In genomic region chr11:94924074-94925031, GRCh38 we compare ENCODE assay signal across 11 cellular contexts. TPM values are rescaled to one million over a fixed set of nuclear protein-coding genes. Genes with fewer than 3 reads are reported as not detected.
DNase-seq lines count a peak whose midpoint lies in the region; ATAC-seq and TF ChIP-seq lines count a peak whose summit lies in the region.
"Had no signal": no experiment of that assay in that cellular context is flagged by ENCODE, and none has a peak within 500 bp of the region (broad histone marks: within the 10 kb centered on the region; RNA-seq: fewer than 3 reads in every experiment).

No MANE protein-coding gene starts in this region.

- peak in 1 of 7 experiments; percentile 60 for DNase-seq in CD8-positive, alpha-beta T cell
- peak; percentile 17 for DNase-seq in dermis blood vessel endothelial cell
- DNase-seq in neural progenitor cell (ENCODE audit: low spot score) = no peak
- no peak for DNase-seq in GM19240 (ENCODE audit: insufficient read length, low spot score)
- DNase-seq in NCI-H187 (lab: John Stamatoyannopoulos, UW) = no peak
- DNase-seq: adrenal gland; effector CD8-positive, alpha-beta T cell; NCI-H2171 had no signal

- ATAC-seq in CD8-positive, alpha-beta T cell = peak; percentile 79
- no peak for ATAC-seq in GM19035 (IDR thresholded peaks at IDR 0.05; ENCODE audit: unreplicated experiment)

- H3K27ac Mint-ChIP-seq in CD8-positive, alpha-beta T cell = peak overlapping the region; percentile 94
- peak overlapping the region; percentile 25 for H3K27ac Mint-ChIP-seq in neural progenitor cell

- no peaks in the 10 kb centered on the region for H3K36me3 ChIP-seq in CD8-positive, alpha-beta T cell (ENCODE audit: insufficient read depth, low read length)
- H3K36me3 ChIP-seq in Loucy (ENCODE audit: insufficient read depth, low read length) (no peaks in the 10 kb centered on the region), neural progenitor cell (no peaks in the 10 kb centered on the region)
- H3K36me3 ChIP-seq: adrenal gland had no signal

- H3F3A ChIP-seq in Loucy (ENCODE audit: low read depth) (peaks cover 9% of the 10 kb centered on the region; the same call in 1 of the 2 replicates), neural progenitor cell (ENCODE audit: low read depth) (no peaks in the 10 kb centered on the region)

- POLR2A ChIA-PET in CD8-positive, alpha-beta T cell (lab: Charles Lee) = interaction anchor here (0.6 to 1.9 kb wide), 7 partner anchors 10 to 867 kb away, joined by 3 to 19 read pairs (median 4); partner anchors contain the start of genes CWC15, KDM4D and SRSF8

- H3K4me2 ChIP-seq in Loucy (ENCODE audit: low read depth, low read length, poor library complexity, severe bottlenecking) = peak overlapping the region; percentile 43
- H3K4me2 ChIP-seq in neural progenitor cell = no peak overlapping the region

- H2AFZ ChIP-seq in Loucy (ENCODE audit: low read length) = peak overlapping the region; percentile 44
- H2AFZ ChIP-seq in neural progenitor cell (replicated peaks) = no peak overlapping the region

- H3K27ac ChIP-seq in CD8-positive, alpha-beta T cell (ENCODE audit: low read depth, low read length) = peak overlapping the region; percentile 17
- H3K27ac ChIP-seq in neural progenitor cell = no peak overlapping the region

- H3K9me2 ChIP-seq in Loucy (replicated peaks; ENCODE audit: low read depth, low read length) = no peaks in the 10 kb centered on the region

- H3K9ac ChIP-seq in Loucy (ENCODE audit: low read depth, low read length, poor library complexity, severe bottlenecking) (no peak overlapping the region), neural progenitor cell (no peak overlapping the region)

- CTCF ChIA-PET in CD8-positive, alpha-beta T cell (lab: Charles Lee) = interaction anchor here (1.1 to 1.4 kb wide), 2 partner anchors 10 to 50 kb away, joined by 3 to 4 read pairs; partner anchors contain the start of genes CWC15 and KDM4D

- H3K79me2 ChIP-seq in Loucy (ENCODE audit: insufficient read depth, low read length) = no peaks in the 10 kb centered on the region
- no peaks in the 10 kb centered on the region for H3K79me2 ChIP-seq in neural progenitor cell (ENCODE audit: low read depth)

- no peaks in the 10 kb centered on the region for H3K9me3 ChIP-seq in CD8-positive, alpha-beta T cell (ENCODE audit: low read length)
- no peaks in the 10 kb centered on the region for H3K9me3 ChIP-seq in Loucy (ENCODE audit: insufficient read depth, low read depth, low read length)
- H3K9me3 ChIP-seq in neural progenitor cell (ENCODE audit: low read depth) = no peaks in the 10 kb centered on the region
- H3K9me3 ChIP-seq: adrenal gland had no signal

- H3K4me3 Mint-ChIP-seq in CD8-positive, alpha-beta T cell = peak overlapping the region; percentile 63
- no peak overlapping the region for H3K4me3 Mint-ChIP-seq in neural progenitor cell

- H3K27me3 Mint-ChIP-seq in CD8-positive, alpha-beta T cell (ENCODE audit: low read depth) = peaks cover 2% of the 10 kb centered on the region
- H3K27me3 Mint-ChIP-seq in neural progenitor cell (ENCODE audit: insufficient read depth, low read depth) = peaks cover 4% of the 10 kb centered on the region

- intact Hi-C loops in CD8-positive, alpha-beta T cell (cut with DNase I, micrococcal nuclease) = loop anchor here in 1 of 2 experiments (2.0 kb wide), 1 partner anchor 48 kb away; the partner anchor contains the start of genes CWC15 and KDM4D

- H4K20me1 ChIP-seq in Loucy (ENCODE audit: insufficient read depth, low read length, poor library complexity, severe bottlenecking) (no peaks in the 10 kb centered on the region), neural progenitor cell (ENCODE audit: low read depth) (no peaks in the 10 kb centered on the region)

- peaks cover 10% of the 10 kb centered on the region for H3K9me3 Mint-ChIP-seq in CD8-positive, alpha-beta T cell
- no peaks in the 10 kb centered on the region for H3K9me3 Mint-ChIP-seq in neural progenitor cell

- no peaks in the 10 kb centered on the region for H3K36me3 Mint-ChIP-seq in CD8-positive, alpha-beta T cell
- no peaks in the 10 kb centered on the region for H3K36me3 Mint-ChIP-seq in neural progenitor cell

- peaks cover 58% of the 10 kb centered on the region for H3K4me1 Mint-ChIP-seq in CD8-positive, alpha-beta T cell (ENCODE audit: low read depth)
- H3K4me1 Mint-ChIP-seq in neural progenitor cell = peaks cover 66% of the 10 kb centered on the region

- no peak for TF ChIP-seq CTCF in CD8-positive, alpha-beta T cell (IDR thresholded peaks at IDR 0.05)
- no peak for TF ChIP-seq CTCF in Loucy (conservative IDR thresholded peaks at IDR 0.05; ENCODE audit: low read length)
- no peak for TF ChIP-seq CTCF in neural progenitor cell (IDR thresholded peaks at IDR 0.05)

- peaks cover 37% of the 10 kb centered on the region for H3K4me1 ChIP-seq in CD8-positive, alpha-beta T cell (ENCODE audit: insufficient read depth, low read length)
- H3K4me1 ChIP-seq in Loucy (ENCODE audit: insufficient read depth, low read length, poor library complexity, severe bottlenecking) (peaks cover 55% of the 10 kb centered on the region), neural progenitor cell (peaks cover 13% of the 10 kb centered on the region)

- no peak overlapping the region for H3K4me3 ChIP-seq in CD8-positive, alpha-beta T cell (ENCODE audit: low read depth, low read length)
- H3K4me3 ChIP-seq in Loucy (ENCODE audit: low read length, poor library complexity, severe bottlenecking) = peak overlapping the region; percentile 27
- no peak overlapping the region for H3K4me3 ChIP-seq in neural progenitor cell
- H3K4me3 ChIP-seq: adrenal gland, GM12878 had no signal

- H3K27me3 ChIP-seq in CD8-positive, alpha-beta T cell (ENCODE audit: insufficient read depth, low read length) = no peaks in the 10 kb centered on the region
- H3K27me3 ChIP-seq in Loucy (ENCODE audit: insufficient read depth, low read length, poor library complexity, severe bottlenecking) (no peaks in the 10 kb centered on the region), neural progenitor cell (no peaks in the 10 kb centered on the region)
- H3K27me3 ChIP-seq: adrenal gland had no signal

RNA-seq across cellular contexts. Expression of gene CWC15, which starts 49.0 kb away (rescaled TPM):
- 100 to 1,000 TPM; 127 to 129 TPM for total RNA-seq in CD8-positive, alpha-beta T cell
- total RNA-seq in dermis blood vessel endothelial cell = 38.0 and 40.8 TPM in 2 replicates
- total RNA-seq in neural progenitor cell (ENCODE audit: low replicate concordance) = 61.4 and 103 TPM in 2 replicates

RNA-seq across cellular contexts. Expression of gene KDM4D, which starts 49.2 kb away (rescaled TPM):
- under 1 TPM in 1 of 2 experiments, not detected in 1; 0.14 TPM for total RNA-seq in CD8-positive, alpha-beta T cell
- total RNA-seq in dermis blood vessel endothelial cell = 0.17 and 0.65 TPM in 2 replicates
- total RNA-seq in neural progenitor cell (ENCODE audit: low replicate concordance) = 4.8 and 6.8 TPM in 2 replicates
